Comparison of ENCODE assay signal across 1 cellular context in genomic region chr1:100325415-100326324, GRCh38.
A peak's percentile ranks its signal among the peaks of the same experiment; 100 is the strongest.
TF ChIP-seq lines count a peak whose summit lies in the region.

No MANE protein-coding gene starts in this region.

TF ChIP-seq in GM23338, 12 proteins besides CTCF, POLR2A, EP300 and RAD21 (continued from another document):
- TF ChIP-seq ZNF462 (CRISPR knock-in tag; IDR thresholded peaks at IDR 0.05) (peak; percentile 64; the same call in 1 of the 2 replicates), CREB1 (CRISPR knock-in tag; IDR thresholded peaks at IDR 0.05; ENCODE audit: low read depth) (0 out of 2 replicates have a peak, but pooled peaks have one; percentile 35)
